In genomic region chr3:66400381-66401156, GRCh38 we compare ENCODE assay signal across 1 cellular context.
TF ChIP-seq lines count a peak whose summit lies in the region.

No MANE protein-coding gene starts in this region.

TF ChIP-seq in H1, 55 proteins besides CTCF, POLR2A, EP300 and RAD21 (continued from another document):
- TF ChIP-seq CHD7 (IDR thresholded peaks at IDR 0.05; ENCODE audit: insufficient replicate concordance, low read length), result no peak
- TF ChIP-seq HDAC2 (IDR thresholded peaks at IDR 0.05; ENCODE audit: borderline replicate concordance in 1 of 2, low read depth in 2 of 2, low read length in 2 of 2), result no peak
- no peak for TF ChIP-seq POLR2AphosphoS5 (IDR thresholded peaks at IDR 0.05; ENCODE audit: low read depth, low read length)
- TF ChIP-seq CHD1 (IDR thresholded peaks at IDR 0.05; ENCODE audit: low read depth, low read length), result no peak
- no peak for TF ChIP-seq SP1 (IDR thresholded peaks at IDR 0.05; ENCODE audit: low read depth, low read length)
- no peak for TF ChIP-seq RNF2 (IDR thresholded peaks at IDR 0.05; ENCODE audit: borderline replicate concordance, low read depth, low read length, missing control alignments, poor library complexity, severe bottlenecking)
- TF ChIP-seq SAP30 (IDR thresholded peaks at IDR 0.05; ENCODE audit: insufficient read depth, insufficient replicate concordance, low read length), result no peak
- no peak for TF ChIP-seq CREB1 (IDR thresholded peaks at IDR 0.05)
- TF ChIP-seq SP4 (IDR thresholded peaks at IDR 0.05; ENCODE audit: low read length), result no peak
- no peak for TF ChIP-seq EGR1 (IDR thresholded peaks at IDR 0.05; ENCODE audit: borderline replicate concordance, low read depth, low read length)
- TF ChIP-seq ASH2L (IDR thresholded peaks at IDR 0.05; ENCODE audit: low read length), result no peak
- no peak for TF ChIP-seq BCL11A (IDR thresholded peaks at IDR 0.05; ENCODE audit: low read depth in 2 of 2, low read length in 2 of 2)
